26 cellular contexts compared by ENCODE assay signal in genomic region chr3:134649106-134649705, GRCh38. TPM values are rescaled to one million over a fixed set of nuclear protein-coding genes. Genes with fewer than 3 reads are reported as not detected.
DNase-seq lines count a peak whose midpoint lies in the region; ATAC-seq and TF ChIP-seq lines count a peak whose summit lies in the region.
"Had no signal": no experiment of that assay in that cellular context is flagged by ENCODE, and none has a peak within 500 bp of the region (broad histone marks: within the 10 kb centered on the region; RNA-seq: fewer than 3 reads in every experiment).

No MANE protein-coding gene starts in this region.

- H3K27me3 ChIP-seq in heart right ventricle (peaks cover 0 to 24% (median 5%) of the 10 kb centered on the region in 7 donors), psoas muscle (ENCODE audit: insufficient read depth in 3 of 3, low read length in 2 of 3) (no peaks in the 10 kb centered on the region)

- H3K4me1 Mint-ChIP-seq in activated CD4-positive, alpha-beta memory T cell treated with anti-CD3 and anti-CD28 coated beads for 36 hours (ENCODE audit: low read depth): peaks cover 2% of the 10 kb centered on the region

- H3K27me3 Mint-ChIP-seq in activated CD4-positive, alpha-beta memory T cell treated with anti-CD3 and anti-CD28 coated beads for 36 hours: peaks cover 9% of the 10 kb centered on the region

- TF ChIP-seq CTCF in heart right ventricle (IDR thresholded peaks at IDR 0.05): no peak
- no peak for TF ChIP-seq CTCF in psoas muscle (IDR thresholded peaks at IDR 0.05)

- no peak overlapping the region for H3K4me3 Mint-ChIP-seq in activated CD4-positive, alpha-beta memory T cell treated with anti-CD3 and anti-CD28 coated beads for 36 hours
- H3K4me3 Mint-ChIP-seq: CD4-positive, alpha-beta memory T cell; IgD-negative memory B cell had no signal

- H3K4me3 ChIP-seq in heart right ventricle: peak overlapping the region in 4 of 10 donors; percentile 40 to 64 (median 62)
- peak overlapping the region; percentile 71 for H3K4me3 ChIP-seq in psoas muscle
- H3K4me3 ChIP-seq: A549 had no signal

- ATAC-seq in heart right ventricle (no peak), left cardiac atrium (no peak), psoas muscle (no peak), HG03571 (IDR thresholded peaks at IDR 0.05; ENCODE audit: unreplicated experiment) (no peak)
- ATAC-seq: A549 had no signal

- no peaks in the 10 kb centered on the region for H3K9me3 ChIP-seq in heart right ventricle
- no peaks in the 10 kb centered on the region for H3K9me3 ChIP-seq in psoas muscle
- H3K9me3 ChIP-seq: A549 had no signal

- no peaks in the 10 kb centered on the region for H3K9me3 Mint-ChIP-seq in activated CD4-positive, alpha-beta memory T cell treated with anti-CD3 and anti-CD28 coated beads for 36 hours
- H3K9me3 Mint-ChIP-seq: CD4-positive, alpha-beta memory T cell had no signal

- H3K36me3 Mint-ChIP-seq in activated CD4-positive, alpha-beta memory T cell treated with anti-CD3 and anti-CD28 coated beads for 36 hours: no peaks in the 10 kb centered on the region
- H3K36me3 Mint-ChIP-seq: CD4-positive, alpha-beta memory T cell had no signal

- H3K27ac ChIP-seq in heart right ventricle (peak overlapping the region in 8 of 10 donors; percentile 39 to 94 (median 89)), psoas muscle (no peak overlapping the region)
- H3K27ac ChIP-seq: A549, HL-60, KMS-11 had no signal

- CTCF ChIA-PET in activated CD4-positive, alpha-beta memory T cell treated with anti-CD3 and anti-CD28 coated beads for 36 hours (lab: Charles Lee): interaction anchor here (1.0 kb wide), 1 partner anchor 48 kb away, joined by 3 read pairs; no protein-coding TSS in a partner anchor

- H3K27ac Mint-ChIP-seq in activated CD4-positive, alpha-beta memory T cell treated with anti-CD3 and anti-CD28 coated beads for 36 hours: no peak overlapping the region
- H3K27ac Mint-ChIP-seq: CD4-positive, alpha-beta memory T cell; IgD-negative memory B cell had no signal

- peaks cover 7 to 53% (median 25%) of the 10 kb centered on the region in 9 donors for H3K4me1 ChIP-seq in heart right ventricle
- H3K4me1 ChIP-seq in psoas muscle: peaks cover 48% of the 10 kb centered on the region
- H3K4me1 ChIP-seq: A549 had no signal

- POLR2A ChIA-PET in activated CD4-positive, alpha-beta memory T cell treated with anti-CD3 and anti-CD28 coated beads for 36 hours (lab: Charles Lee): no interaction called here

- DNase-seq in heart right ventricle (no peak), left cardiac atrium (no peak), islet precursor cell (peak; percentile 46), psoas muscle (no peak), SHP77 treated with DMSO at 0.1 percent for 48 hours (lab: John Stamatoyannopoulos, UW) (no peak)
- no peak for DNase-seq in activated CD4-positive, alpha-beta memory T cell treated with anti-CD3 and anti-CD28 coated beads for 36 hours
- DNase-seq: C1 segment of cervical spinal cord; CD4-positive, alpha-beta memory T cell; COR-L47; DMS53; NCI-H1092; NCI-H1436; NCI-H187; NCI-H2081 treated with DMSO at 0.1 percent for 48 hours; NCI-H2171; NCI-H226; NCI-H510A; NCI-H69; Right ventricle myocardium superior; RPMI8226 had no signal

- 70 to 71% methylated on average over 7 of the region's 7 CpGs for WGBS in heart right ventricle, 2 donors
- WGBS in psoas muscle, 3 donors: 53 to 78% (median 76%) methylated on average over 7 of the region's 7 CpGs

- H3K36me3 ChIP-seq in heart right ventricle (no peaks in the 10 kb centered on the region), psoas muscle (ENCODE audit: insufficient read depth in 1 of 2, low read depth in 1 of 2) (no peaks in the 10 kb centered on the region)

- intact Hi-C loops in heart right ventricle (cut with DNase I) (loop anchor here in 2 of 10 donors (5.0 to 10.0 kb wide), 2 partner anchors 48 to 106 kb away; no protein-coding TSS in a partner anchor), left cardiac atrium (cut with DNase I) (no loop called here), psoas muscle (cut with DNase I) (loop anchor here (5.0 kb wide), 2 partner anchors 73 to 103 kb away; no protein-coding TSS in a partner anchor)
- intact Hi-C loops in activated CD4-positive, alpha-beta memory T cell treated with anti-CD3 and anti-CD28 coated beads for 36 hours (cut with micrococcal nuclease): no loop called here

RNA-seq across cellular contexts. Expression of gene KY, which starts 1.6 kb away (rescaled TPM):
- total RNA-seq in heart right ventricle (10 to 100 TPM in 5 of 10 donors, 1 to 10 TPM in 5; 3.8 to 24.3 (median 10.5) TPM), left cardiac atrium (under 1 TPM in 1 of 2 donors, not detected in 1; 0.21 TPM), psoas muscle (1 to 10 TPM; 1.8 to 6.7 (median 4.2) TPM)
- polyA plus RNA-seq in heart right ventricle (1 to 10 TPM in 1 of 2 donors, under 1 TPM in 1; 0.46 to 3.4 TPM), psoas muscle (1 to 10 TPM in 1 of 3 donors, under 1 TPM in 1, not detected in 1; 0.30 to 1.1 TPM)
- not detected for total RNA-seq in activated CD4-positive, alpha-beta memory T cell treated with anti-CD3 and anti-CD28 coated beads for 36 hours
- total RNA-seq: CD4-positive, alpha-beta memory T cell; G401 had no signal
- polyA plus RNA-seq: CD4-positive, alpha-beta memory T cell; IgD-negative memory B cell had no signal

Comparison
In these comparisons a context has a peak if more than half of its experiments do, and no peak if none do; other contexts are left out.
1. intact Hi-C loops: an anchor here in psoas muscle (5.0 kb wide); none called in left cardiac atrium and activated CD4-positive, alpha-beta memory T cell treated with anti-CD3 and anti-CD28 coated beads for 36 hours.